1 cellular context compared by ENCODE assay signal in the genomic region with DNA sequence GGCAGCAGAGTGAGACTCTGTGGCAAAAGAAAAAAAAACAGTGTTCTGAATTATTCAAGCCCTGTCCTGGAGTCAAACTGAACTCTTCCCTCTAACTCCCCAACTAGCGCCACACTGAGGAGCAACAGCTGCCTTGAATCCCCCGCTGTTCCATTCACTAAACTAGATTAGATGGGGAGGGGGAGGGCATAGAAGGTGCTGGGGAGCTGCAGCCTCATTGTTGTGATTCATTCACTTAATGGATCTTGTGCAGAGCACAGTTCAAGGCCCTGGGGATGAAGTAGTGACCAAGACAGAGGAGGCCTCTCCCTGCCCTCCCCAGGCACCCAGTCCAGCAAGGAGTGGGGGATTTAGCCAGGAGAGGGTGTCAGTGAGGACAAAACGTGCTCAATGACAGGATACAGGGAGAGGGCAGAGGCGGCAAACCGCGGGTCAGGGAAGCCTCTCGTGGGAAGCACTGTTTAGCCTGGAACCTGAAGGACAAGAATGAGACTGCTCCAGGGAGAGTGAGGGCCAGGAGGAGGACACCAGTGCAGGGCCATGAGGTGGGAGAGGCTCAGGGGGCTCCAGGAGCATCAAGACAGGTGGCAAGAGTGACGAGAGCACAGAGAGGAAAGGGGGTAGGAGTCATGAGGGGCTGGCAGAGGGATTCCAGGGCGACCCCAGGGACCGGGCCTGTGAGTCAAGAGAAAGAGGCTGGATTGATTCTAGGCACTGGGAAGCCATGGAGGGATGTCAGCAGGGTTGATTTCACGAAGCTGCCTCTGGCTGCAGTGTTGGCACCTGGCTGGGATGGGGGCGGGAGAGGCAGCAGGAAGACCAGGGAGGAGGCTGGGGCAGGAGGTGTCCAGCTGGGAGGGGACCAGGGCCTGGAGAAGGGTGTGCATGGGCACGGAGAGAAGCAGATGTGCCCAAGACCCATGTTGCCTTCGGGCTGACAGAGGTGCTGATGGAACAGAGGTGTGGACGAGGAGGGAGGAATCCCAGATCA.
TF ChIP-seq lines count a peak whose summit lies in the region.

No MANE protein-coding gene starts in this region.

TF ChIP-seq in IMR-90, 13 proteins besides CTCF, POLR2A, EP300 and RAD21:
- TF ChIP-seq MAZ (IDR thresholded peaks at IDR 0.05; ENCODE audit: borderline replicate concordance, low read depth, low read length) = no peak
- TF ChIP-seq, protein P1, sequence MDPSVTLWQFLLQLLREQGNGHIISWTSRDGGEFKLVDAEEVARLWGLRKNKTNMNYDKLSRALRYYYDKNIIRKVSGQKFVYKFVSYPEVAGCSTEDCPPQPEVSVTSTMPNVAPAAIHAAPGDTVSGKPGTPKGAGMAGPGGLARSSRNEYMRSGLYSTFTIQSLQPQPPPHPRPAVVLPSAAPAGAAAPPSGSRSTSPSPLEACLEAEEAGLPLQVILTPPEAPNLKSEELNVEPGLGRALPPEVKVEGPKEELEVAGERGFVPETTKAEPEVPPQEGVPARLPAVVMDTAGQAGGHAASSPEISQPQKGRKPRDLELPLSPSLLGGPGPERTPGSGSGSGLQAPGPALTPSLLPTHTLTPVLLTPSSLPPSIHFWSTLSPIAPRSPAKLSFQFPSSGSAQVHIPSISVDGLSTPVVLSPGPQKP (IDR thresholded peaks at IDR 0.05; ENCODE audit: borderline replicate concordance, low read depth, low read length) = no peak
- no peak for TF ChIP-seq NFE2L2 (IDR thresholded peaks at IDR 0.05; ENCODE audit: low read depth, low read length)
- TF ChIP-seq, protein P2, sequence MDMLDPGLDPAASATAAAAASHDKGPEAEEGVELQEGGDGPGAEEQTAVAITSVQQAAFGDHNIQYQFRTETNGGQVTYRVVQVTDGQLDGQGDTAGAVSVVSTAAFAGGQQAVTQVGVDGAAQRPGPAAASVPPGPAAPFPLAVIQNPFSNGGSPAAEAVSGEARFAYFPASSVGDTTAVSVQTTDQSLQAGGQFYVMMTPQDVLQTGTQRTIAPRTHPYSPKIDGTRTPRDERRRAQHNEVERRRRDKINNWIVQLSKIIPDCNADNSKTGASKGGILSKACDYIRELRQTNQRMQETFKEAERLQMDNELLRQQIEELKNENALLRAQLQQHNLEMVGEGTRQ (IDR thresholded peaks at IDR 0.05; ENCODE audit: low read depth, low read length) = no peak
- no peak for TF ChIP-seq CHD1 (IDR thresholded peaks at IDR 0.05; ENCODE audit: low read depth, low read length)
- no peak for TF ChIP-seq FOS (IDR thresholded peaks at IDR 0.05; ENCODE audit: low read depth, low read length)
TF ChIP-seq in IMR-90: peak in this region for 0.
